ENCODE assay signal across 11 cellular contexts in genomic region chr9:137030528-137030927, GRCh38. TPM values are rescaled to one million over a fixed set of nuclear protein-coding genes. Genes with fewer than 3 reads are reported as not detected.
DNase-seq lines count a peak whose midpoint lies in the region; ATAC-seq and TF ChIP-seq lines count a peak whose summit lies in the region.
"Had no signal": no experiment of that assay in that cellular context is flagged by ENCODE, and none has a peak within 500 bp of the region (broad histone marks: within the 10 kb centered on the region; RNA-seq: fewer than 3 reads in every experiment).

No MANE protein-coding gene starts in this region.

- no peak overlapping the region for H3K27ac ChIP-seq in CD8-positive, alpha-beta T cell (ENCODE audit: low read depth, low read length)
- H3K27ac ChIP-seq in SK-N-SH (ENCODE audit: low read depth in 2 of 2, low read length in 1 of 2), result no peak overlapping the region
- H3K27ac ChIP-seq: neural progenitor cell had no signal

- no peaks in the 10 kb centered on the region for H3K27me3 Mint-ChIP-seq in CD8-positive, alpha-beta T cell (ENCODE audit: low read depth)
- H3K27me3 Mint-ChIP-seq in activated T-cell treated with anti-CD3 and anti-CD28 coated beads, Interleukin-2, amount 50 U/mL, for 72 hours (ENCODE audit: low read depth), result no peaks in the 10 kb centered on the region
- no peaks in the 10 kb centered on the region for H3K27me3 Mint-ChIP-seq in naive thymus-derived CD8-positive, alpha-beta T cell

- H3K27me3 ChIP-seq in CD8-positive, alpha-beta T cell (ENCODE audit: insufficient read depth, low read length), result no peaks in the 10 kb centered on the region
- no peaks in the 10 kb centered on the region for H3K27me3 ChIP-seq in SK-N-SH (ENCODE audit: insufficient read depth)

- TF ChIP-seq EP300 in SK-N-SH (IDR thresholded peaks at IDR 0.05; ENCODE audit: borderline replicate concordance in 1 of 2, low read depth in 1 of 2, low read length in 1 of 2), result no peak

- no peaks in the 10 kb centered on the region for H3K36me3 ChIP-seq in CD8-positive, alpha-beta T cell (ENCODE audit: insufficient read depth, low read length)
- H3K36me3 ChIP-seq in SK-N-SH (replicated peaks in 1 of 2; ENCODE audit: control insufficient read depth in 1 of 2, insufficient read depth in 2 of 2, low read length in 1 of 2), result no peaks in the 10 kb centered on the region
- H3K36me3 ChIP-seq: neural progenitor cell had no signal

- no peak overlapping the region for H2AFZ ChIP-seq in SK-N-SH (ENCODE audit: low read depth)
- H2AFZ ChIP-seq: neural progenitor cell had no signal

- POLR2A ChIA-PET in CD8-positive, alpha-beta T cell (lab: Charles Lee), result interaction anchor here (1.6 to 2.1 kb wide), 3 partner anchors 16 to 38 kb away, joined by 5 to 9 read pairs (median 6); partner anchors contain the start of genes CLIC3 and PAXX
- POLR2A ChIA-PET in naive thymus-derived CD8-positive, alpha-beta T cell (lab: Charles Lee), result interaction anchor here (0.9 to 2.6 kb wide), 6 partner anchors 34 to 243 kb away, joined by 4 to 13 read pairs (median 6); partner anchors contain the start of genes CLIC3, MAN1B1, PAXX and RABL6
- POLR2A ChIA-PET in SK-N-SH (lab: Yijun Ruan, JAX), result no interaction called here

- peak overlapping the region; percentile 74 for H3K4me3 Mint-ChIP-seq in CD8-positive, alpha-beta T cell
- peak overlapping the region; percentile 76 to 79 for H3K4me3 Mint-ChIP-seq in activated T-cell treated with anti-CD3 and anti-CD28 coated beads, Interleukin-2, amount 50 U/mL, for 72 hours
- H3K4me3 Mint-ChIP-seq in naive thymus-derived CD8-positive, alpha-beta T cell, result peak overlapping the region; percentile 66 to 88 (median 80)

- intact Hi-C loops in CD8-positive, alpha-beta T cell (cut with DNase I, micrococcal nuclease), result no loop called here

- peak in 5 of 7 experiments; percentile 28 to 71 (median 45) for DNase-seq in CD8-positive, alpha-beta T cell
- DNase-seq in NOMO-1 (lab: John Stamatoyannopoulos, UW; ENCODE audit: unreplicated experiment in 2 of 2) (peak; percentile 87 to 95), SK-N-SH (no peak), dedifferentiated amniotic fluid mesenchymal stem cell (ENCODE audit: extremely low spot score) (no peak)
- peak; percentile 82 to 88 for DNase-seq in activated T-cell treated with anti-CD3 and anti-CD28 coated beads, Interleukin-2, amount 50 U/mL, for 72 hours
- peak in 2 of 10 donors; percentile 31 to 56 for DNase-seq in naive thymus-derived CD8-positive, alpha-beta T cell
- DNase-seq: DMS79 treated with DMSO at 0.1 percent for 48 hours, NCI-H2171 had no signal

- no peak for TF ChIP-seq CTCF in CD8-positive, alpha-beta T cell (IDR thresholded peaks at IDR 0.05)
- TF ChIP-seq CTCF in SK-N-SH (IDR thresholded peaks at IDR 0.05), result no peak

- no peak overlapping the region for H3K27ac Mint-ChIP-seq in CD8-positive, alpha-beta T cell
- H3K27ac Mint-ChIP-seq in activated T-cell treated with anti-CD3 and anti-CD28 coated beads, Interleukin-2, amount 50 U/mL, for 72 hours, result no peak overlapping the region
- peak overlapping the region in 9 of 10 donors; percentile 57 to 89 (median 72) for H3K27ac Mint-ChIP-seq in naive thymus-derived CD8-positive, alpha-beta T cell
- H3K27ac Mint-ChIP-seq: neural progenitor cell had no signal

- 0 out of 2 replicates have a peak, but pooled peaks cover 3% of the 10 kb centered on the region for H3K79me2 ChIP-seq in SK-N-SH (ENCODE audit: insufficient read depth)

- H3K4me3 ChIP-seq in CD8-positive, alpha-beta T cell (ENCODE audit: low read depth, low read length), result peak overlapping the region; percentile 70
- H3K4me3 ChIP-seq in SK-N-SH (ENCODE audit: low read depth in 2 of 2, low read length in 1 of 2), result no peak overlapping the region
- H3K4me3 ChIP-seq: neural progenitor cell had no signal

- H3K9me3 Mint-ChIP-seq in CD8-positive, alpha-beta T cell, result no peaks in the 10 kb centered on the region
- H3K9me3 Mint-ChIP-seq in activated T-cell treated with anti-CD3 and anti-CD28 coated beads, Interleukin-2, amount 50 U/mL, for 72 hours, result no peaks in the 10 kb centered on the region
- H3K9me3 Mint-ChIP-seq in naive thymus-derived CD8-positive, alpha-beta T cell, result no peaks in the 10 kb centered on the region
- H3K9me3 Mint-ChIP-seq: neural progenitor cell had no signal

- no peak for ATAC-seq in CD8-positive, alpha-beta T cell
- ATAC-seq in activated T-cell treated with anti-CD3 and anti-CD28 coated beads, Interleukin-2, amount 50 U/mL, for 72 hours (replicated peaks in 1 of 2), result peak; percentile 7 to 19
- ATAC-seq in naive thymus-derived CD8-positive, alpha-beta T cell, result no peak
- no peak for ATAC-seq in GM21526 (IDR thresholded peaks at IDR 0.05; ENCODE audit: low FRiP score, unreplicated experiment)
- ATAC-seq in GM19351 (IDR thresholded peaks at IDR 0.05; ENCODE audit: unreplicated experiment), result no peak

- H3K9me3 ChIP-seq in CD8-positive, alpha-beta T cell (ENCODE audit: low read length), result no peaks in the 10 kb centered on the region
- H3K9me3 ChIP-seq in SK-N-SH, result no peaks in the 10 kb centered on the region

- WGBS in SK-N-SH (ENCODE audit: low lambda C conversion rate), result 91% methylated on average over 17 of the region's 21 CpGs

- peaks cover 53% of the 10 kb centered on the region for H3K4me1 Mint-ChIP-seq in CD8-positive, alpha-beta T cell (ENCODE audit: low read depth)
- H3K4me1 Mint-ChIP-seq in activated T-cell treated with anti-CD3 and anti-CD28 coated beads, Interleukin-2, amount 50 U/mL, for 72 hours (ENCODE audit: low read depth), result peaks cover 61% of the 10 kb centered on the region
- H3K4me1 Mint-ChIP-seq in naive thymus-derived CD8-positive, alpha-beta T cell, result peaks cover 26 to 76% (median 71%) of the 10 kb centered on the region in 4 donors

- no peaks in the 10 kb centered on the region for H3K9me2 ChIP-seq in SK-N-SH

- H4K20me1 ChIP-seq in SK-N-SH (ENCODE audit: insufficient read depth), result no peaks in the 10 kb centered on the region

- CTCF ChIA-PET in CD8-positive, alpha-beta T cell (lab: Charles Lee), result interaction anchor here (0.9 to 3.6 kb wide), 8 partner anchors 11 to 83 kb away, joined by 3 to 23 read pairs (median 8); partner anchors contain the start of gene PAXX
- CTCF ChIA-PET in SK-N-SH (lab: Yijun Ruan, JAX), result interaction anchor here (0.6 to 15.1 kb wide), 11 partner anchors 9 to 263 kb away, joined by 3 to 350 read pairs (median 18); partner anchors contain the start of genes C8G, CLIC3, FBXW5 and LCN12

- no peak for TF ChIP-seq RAD21 in SK-N-SH (IDR thresholded peaks at IDR 0.05; ENCODE audit: low read length)

- H3K36me3 Mint-ChIP-seq in CD8-positive, alpha-beta T cell, result no peaks in the 10 kb centered on the region
- no peaks in the 10 kb centered on the region for H3K36me3 Mint-ChIP-seq in activated T-cell treated with anti-CD3 and anti-CD28 coated beads, Interleukin-2, amount 50 U/mL, for 72 hours (ENCODE audit: insufficient read depth in 2 of 2)
- H3K36me3 Mint-ChIP-seq in naive thymus-derived CD8-positive, alpha-beta T cell, result no peaks in the 10 kb centered on the region
- H3K36me3 Mint-ChIP-seq: neural progenitor cell had no signal

- peaks cover 82% of the 10 kb centered on the region for H3K4me1 ChIP-seq in CD8-positive, alpha-beta T cell (ENCODE audit: insufficient read depth, low read length)
- H3K4me1 ChIP-seq in SK-N-SH (ENCODE audit: control insufficient read depth in 1 of 2, insufficient read depth in 2 of 2, low read depth in 1 of 2, low read length in 1 of 2), result peaks cover 5 to 53% of the 10 kb centered on the region in 2 experiments; a peak in 1 of 4 replicates

- peaks cover 4% of the 10 kb centered on the region for H3F3A ChIP-seq in SK-N-SH (replicated peaks; ENCODE audit: insufficient read depth)

- no peak overlapping the region for H3K9ac ChIP-seq in SK-N-SH
- H3K9ac ChIP-seq: neural progenitor cell had no signal

- no peak overlapping the region for H3K4me2 ChIP-seq in SK-N-SH
- H3K4me2 ChIP-seq: neural progenitor cell had no signal

RNA-seq across cellular contexts. Expression of gene FUT7, which starts 1.4 kb away (rescaled TPM):
- total RNA-seq in CD8-positive, alpha-beta T cell, result under 1 TPM; 0.42 to 0.65 TPM
- total RNA-seq in activated T-cell treated with anti-CD3 and anti-CD28 coated beads, Interleukin-2, amount 50 U/mL, for 72 hours, result 1 to 10 TPM; 1.6 to 1.8 TPM
- total RNA-seq in naive thymus-derived CD8-positive, alpha-beta T cell, result under 1 TPM in 1 of 2 experiments, not detected in 1; 0.13 TPM
- 1 to 10 TPM; 1.2 to 1.6 (median 1.6) TPM for polyA plus RNA-seq in naive thymus-derived CD8-positive, alpha-beta T cell
- not detected in 2 replicates for polyA plus RNA-seq in SK-N-SH (2012; rRNA removed)
- not detected in 2 replicates for polyA plus RNA-seq in SK-N-SH (2012; cell fraction: cytosol; rRNA removed)
- 0.01 and 0.02 TPM in 2 replicates for polyA plus RNA-seq in SK-N-SH (2012; cell fraction: nucleus; rRNA removed)

RNA-seq across cellular contexts. Expression of gene ABCA2, which starts 2.5 kb away (rescaled TPM):
- 10 to 100 TPM; 87.5 to 93.0 TPM for total RNA-seq in CD8-positive, alpha-beta T cell
- 10 to 100 TPM; 23.9 to 27.5 TPM for total RNA-seq in activated T-cell treated with anti-CD3 and anti-CD28 coated beads, Interleukin-2, amount 50 U/mL, for 72 hours
- total RNA-seq in naive thymus-derived CD8-positive, alpha-beta T cell, result 10 to 100 TPM; 37.0 to 41.5 TPM
- polyA plus RNA-seq in naive thymus-derived CD8-positive, alpha-beta T cell, result 1 to 10 TPM; 3.9 to 9.4 (median 4.7) TPM
- 26.0 and 34.7 TPM in 2 replicates for polyA plus RNA-seq in SK-N-SH (2012; rRNA removed)
- polyA plus RNA-seq in SK-N-SH (2012; cell fraction: cytosol; rRNA removed), result 9.4 and 18.2 TPM in 2 replicates
- 144 and 152 TPM in 2 replicates for polyA plus RNA-seq in SK-N-SH (2012; cell fraction: nucleus; rRNA removed)

RNA-seq across cellular contexts. Expression of gene NPDC1, which starts 15.4 kb away (rescaled TPM):
- 10 to 100 TPM; 29.7 to 29.8 TPM for total RNA-seq in CD8-positive, alpha-beta T cell
- 10 to 100 TPM; 27.2 to 28.7 TPM for total RNA-seq in activated T-cell treated with anti-CD3 and anti-CD28 coated beads, Interleukin-2, amount 50 U/mL, for 72 hours
- total RNA-seq in naive thymus-derived CD8-positive, alpha-beta T cell, result 1 to 10 TPM; 2.8 to 4.3 TPM
- polyA plus RNA-seq in naive thymus-derived CD8-positive, alpha-beta T cell, result 1 to 10 TPM; 2.1 to 9.3 (median 4.2) TPM
- polyA plus RNA-seq in SK-N-SH (2012; rRNA removed), result 47.4 and 48.1 TPM in 2 replicates
- polyA plus RNA-seq in SK-N-SH (2012; cell fraction: cytosol; rRNA removed), result 17.2 and 29.3 TPM in 2 replicates
- polyA plus RNA-seq in SK-N-SH (2012; cell fraction: nucleus; rRNA removed), result 364 and 553 TPM in 2 replicates

RNA-seq across cellular contexts. Expression of gene ENTPD2, which starts 23.3 kb away (rescaled TPM):
- not detected for total RNA-seq in CD8-positive, alpha-beta T cell
- total RNA-seq in activated T-cell treated with anti-CD3 and anti-CD28 coated beads, Interleukin-2, amount 50 U/mL, for 72 hours, result under 1 TPM; 0.28 to 0.48 TPM
- total RNA-seq in naive thymus-derived CD8-positive, alpha-beta T cell, result not detected
- polyA plus RNA-seq in naive thymus-derived CD8-positive, alpha-beta T cell, result not detected
- not detected in 2 replicates for polyA plus RNA-seq in SK-N-SH (2012; rRNA removed)
- polyA plus RNA-seq in SK-N-SH (2012; cell fraction: cytosol; rRNA removed), result not detected in 2 replicates
- 0.02 TPM in 1 of 2 replicates, not detected in the other for polyA plus RNA-seq in SK-N-SH (2012; cell fraction: nucleus; rRNA removed)

RNA-seq across cellular contexts. Expression of gene CLIC3, which starts 34.2 kb away (rescaled TPM):
- total RNA-seq in CD8-positive, alpha-beta T cell, result 1 to 10 TPM; 7.6 to 8.8 TPM
- total RNA-seq in activated T-cell treated with anti-CD3 and anti-CD28 coated beads, Interleukin-2, amount 50 U/mL, for 72 hours, result under 1 TPM; 0.43 to 0.65 TPM
- total RNA-seq in naive thymus-derived CD8-positive, alpha-beta T cell, result 10 to 100 TPM; 11.1 to 13.5 TPM
- polyA plus RNA-seq in naive thymus-derived CD8-positive, alpha-beta T cell, result 10 to 100 TPM in 2 of 3 donors, 1 to 10 TPM in 1; 7.0 to 30.2 (median 16.9) TPM
- polyA plus RNA-seq in SK-N-SH (2012; rRNA removed), result 0.60 and 1.0 TPM in 2 replicates
- 0.31 and 0.83 TPM in 2 replicates for polyA plus RNA-seq in SK-N-SH (2012; cell fraction: cytosol; rRNA removed)
- polyA plus RNA-seq in SK-N-SH (2012; cell fraction: nucleus; rRNA removed), result 1.7 and 2.2 TPM in 2 replicates

Comparison
In these comparisons a context has a peak if more than half of its experiments do, and no peak if none do; other contexts are left out.
1. ATAC-seq: peak in activated T-cell treated with anti-CD3 and anti-CD28 coated beads, Interleukin-2, amount 50 U/mL, for 72 hours (2 of 2); none in CD8-positive, alpha-beta T cell (single experiment), naive thymus-derived CD8-positive, alpha-beta T cell (0 of 2), GM21526 (single experiment) and GM19351 (single experiment).
2. DNase-seq: peak in CD8-positive, alpha-beta T cell (5 of 7), NOMO-1 (2 of 2) and activated T-cell treated with anti-CD3 and anti-CD28 coated beads, Interleukin-2, amount 50 U/mL, for 72 hours (2 of 2); none in SK-N-SH (single experiment) and dedifferentiated amniotic fluid mesenchymal stem cell (single experiment).
3. H3K27ac Mint-ChIP-seq: peak in naive thymus-derived CD8-positive, alpha-beta T cell (9 of 10); none in CD8-positive, alpha-beta T cell (single experiment) and activated T-cell treated with anti-CD3 and anti-CD28 coated beads, Interleukin-2, amount 50 U/mL, for 72 hours (single experiment).
4. RNA of gene NPDC1, which starts 15.4 kb away (total RNA-seq): 29.7 to 29.8 TPM in CD8-positive, alpha-beta T cell and 27.2 to 28.7 TPM in activated T-cell treated with anti-CD3 and anti-CD28 coated beads, Interleukin-2, amount 50 U/mL, for 72 hours; 2.8 to 4.3 TPM in naive thymus-derived CD8-positive, alpha-beta T cell; every median in the first group is over 4 times any median in the second.
5. Peak in every context shown above with its lines, with median percentiles within 50 percentile points of each other: H3K4me3 Mint-ChIP-seq.